Comparison of ENCODE assay signal across 15 cellular contexts in the genomic region with DNA sequence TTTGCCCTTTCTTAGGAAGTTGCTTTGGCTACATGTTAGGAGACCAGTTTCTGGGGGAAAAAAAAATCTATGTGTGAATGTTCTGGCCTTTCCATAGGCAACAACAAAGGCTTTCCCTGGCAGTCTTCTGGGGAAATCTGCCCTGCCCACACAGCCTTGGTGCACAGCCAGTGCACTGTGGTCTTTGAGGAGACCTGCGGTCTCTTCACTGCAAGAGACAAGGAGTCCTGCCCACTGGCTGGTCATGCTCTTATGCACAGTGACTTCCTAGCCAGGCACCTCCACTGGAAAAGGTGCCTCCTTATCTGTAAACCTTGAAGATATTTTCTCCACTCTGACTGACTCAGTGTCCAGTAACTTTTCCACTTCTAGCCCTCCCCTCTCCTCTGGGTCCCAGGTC.
A peak's percentile ranks its signal among the peaks of the same experiment; 100 is the strongest.
DNase-seq lines count a peak whose midpoint lies in the region; ATAC-seq and TF ChIP-seq lines count a peak whose summit lies in the region.
"Had no signal": no experiment of that assay in that cellular context is flagged by ENCODE, and none has a peak within 500 bp of the region (broad histone marks: within the 10 kb centered on the region; RNA-seq: fewer than 3 reads in every experiment).

No MANE protein-coding gene starts in this region.

- ATAC-seq in SK-N-SH treated with all-trans-retinoic acid at 6 μM for 48 hours (peak; percentile 16; the same call in 2 of the 3 replicates), HG02884 (IDR thresholded peaks at IDR 0.05; ENCODE audit: unreplicated experiment) (no peak)
- ATAC-seq: A549 had no signal

- H3K36me3 ChIP-seq in neural progenitor cell (no peaks in the 10 kb centered on the region), smooth muscle cell (ENCODE audit: low read depth) (no peaks in the 10 kb centered on the region)
- H3K36me3 ChIP-seq: BE2C, HAP-1 had no signal

- H3K9me3 ChIP-seq in neural progenitor cell (ENCODE audit: low read depth), result no peaks in the 10 kb centered on the region
- no peaks in the 10 kb centered on the region for H3K9me3 ChIP-seq in smooth muscle cell (replicated peaks; ENCODE audit: low read depth)
- H3K9me3 ChIP-seq: A549, HAP-1 had no signal

- H3K79me2 ChIP-seq in neural progenitor cell (ENCODE audit: low read depth) (no peaks in the 10 kb centered on the region), smooth muscle cell (ENCODE audit: low read depth) (no peaks in the 10 kb centered on the region)

- no peaks in the 10 kb centered on the region for H4K20me1 ChIP-seq in neural progenitor cell (ENCODE audit: low read depth)
- H4K20me1 ChIP-seq in smooth muscle cell (ENCODE audit: low read depth), result no peaks in the 10 kb centered on the region

- no peak overlapping the region for H3K4me3 ChIP-seq in neural progenitor cell
- H3K4me3 ChIP-seq in smooth muscle cell, result no peak overlapping the region
- H3K4me3 ChIP-seq: A549, HAP-1 had no signal

- H3K27ac ChIP-seq in neural progenitor cell, result no peak overlapping the region
- peak overlapping the region; percentile 43 for H3K27ac ChIP-seq in smooth muscle cell (ENCODE audit: low read depth)
- H3K27ac ChIP-seq: A549, C4-2B had no signal

- no peak overlapping the region for H3K9ac ChIP-seq in neural progenitor cell
- no peak overlapping the region for H3K9ac ChIP-seq in smooth muscle cell (ENCODE audit: low read depth)

- peaks cover 5% of the 10 kb centered on the region for H3K4me1 Mint-ChIP-seq in neural progenitor cell
- H3K4me1 Mint-ChIP-seq in nephron progenitor cell, result no peaks in the 10 kb centered on the region
- H3K4me1 Mint-ChIP-seq: CD4-positive, alpha-beta memory T cell had no signal

- H2AFZ ChIP-seq in neural progenitor cell (replicated peaks) (peak overlapping the region; percentile 48), smooth muscle cell (ENCODE audit: low read depth) (no peak overlapping the region)

- H3K4me1 ChIP-seq in neural progenitor cell (peaks cover 5% of the 10 kb centered on the region), smooth muscle cell (ENCODE audit: low read depth) (peaks cover 6% of the 10 kb centered on the region)
- H3K4me1 ChIP-seq: A549, BE2C, HAP-1 had no signal

- H3K36me3 Mint-ChIP-seq in neural progenitor cell, result peaks cover 3% of the 10 kb centered on the region
- H3K36me3 Mint-ChIP-seq in nephron progenitor cell (ENCODE audit: low read depth), result peaks cover 12% of the 10 kb centered on the region
- H3K36me3 Mint-ChIP-seq: CD4-positive, alpha-beta memory T cell had no signal

- H3F3A ChIP-seq in neural progenitor cell (ENCODE audit: low read depth) (no peaks in the 10 kb centered on the region), smooth muscle cell (ENCODE audit: low read depth) (no peaks in the 10 kb centered on the region)

- no peaks in the 10 kb centered on the region for H3K27me3 ChIP-seq in neural progenitor cell
- no peaks in the 10 kb centered on the region for H3K27me3 ChIP-seq in smooth muscle cell (ENCODE audit: low read depth)
- H3K27me3 ChIP-seq: BE2C had no signal

- H3K4me2 ChIP-seq in neural progenitor cell (no peak overlapping the region), smooth muscle cell (no peak overlapping the region)
- H3K4me2 ChIP-seq: A549 had no signal

- H3K9me3 Mint-ChIP-seq in neural progenitor cell, result peaks cover 23% of the 10 kb centered on the region
- peaks cover 20% of the 10 kb centered on the region for H3K9me3 Mint-ChIP-seq in nephron progenitor cell

- WGBS in smooth muscle cell (ENCODE audit: low lambda C conversion rate), result 94% methylated on average over 1 of the region's 1 CpG

- no peak overlapping the region for H3K4me3 Mint-ChIP-seq in neural progenitor cell
- H3K4me3 Mint-ChIP-seq in nephron progenitor cell, result no peak overlapping the region
- H3K4me3 Mint-ChIP-seq: CD4-positive, alpha-beta memory T cell had no signal

- H3K27me3 Mint-ChIP-seq in neural progenitor cell (ENCODE audit: insufficient read depth, low read depth) (peaks cover 2% of the 10 kb centered on the region), nephron progenitor cell (ENCODE audit: low read depth, poor library complexity) (peaks cover 7% of the 10 kb centered on the region)

- TF ChIP-seq CTCF in neural progenitor cell (IDR thresholded peaks at IDR 0.05), result no peak
- no peak for TF ChIP-seq CTCF in smooth muscle cell (IDR thresholded peaks at IDR 0.05; ENCODE audit: borderline replicate concordance, insufficient read depth, poor library complexity, severe bottlenecking)
- TF ChIP-seq CTCF in nephron progenitor cell (IDR thresholded peaks at IDR 0.05), result no peak

- DNase-seq in M059J (ENCODE audit: low read depth) (peak; percentile 36), neural progenitor cell (ENCODE audit: low spot score) (no peak), smooth muscle cell (lab: John Stamatoyannopoulos, UW; ENCODE audit: unreplicated experiment) (no peak), DMS 273 (lab: John Stamatoyannopoulos, UW; ENCODE audit: unreplicated experiment) (no peak), nephron progenitor cell (no peak)
- DNase-seq: BE2C; CD4-positive, alpha-beta memory T cell; DMS153; DMS79 treated with DMSO at 0.1 percent for 48 hours; EL had no signal

- H3K27ac Mint-ChIP-seq in neural progenitor cell (no peak overlapping the region), nephron progenitor cell (no peak overlapping the region)
- H3K27ac Mint-ChIP-seq: CD4-positive, alpha-beta memory T cell had no signal

TF ChIP-seq in SK-N-SH treated with all-trans-retinoic acid at 6 μM for 48 hours, 23 proteins besides CTCF, POLR2A, EP300 and RAD21 (continues in another document):
- TF ChIP-seq OSR1 (CRISPR knock-in tag; IDR thresholded peaks at IDR 0.05) (no peak), ZFP30 (CRISPR knock-in tag; IDR thresholded peaks at IDR 0.05) (no peak), ZNF70 (CRISPR knock-in tag; IDR thresholded peaks at IDR 0.05) (no peak), ZNF565 (CRISPR knock-in tag; conservative IDR thresholded peaks at IDR 0.05; ENCODE audit: low read depth) (no peak), ZNF8 (CRISPR knock-in tag; IDR thresholded peaks at IDR 0.05) (no peak), TOX (CRISPR knock-in tag; IDR thresholded peaks at IDR 0.05; ENCODE audit: borderline replicate concordance) (no peak), RARB (CRISPR knock-in tag; IDR thresholded peaks at IDR 0.05) (no peak), BACH2 (CRISPR knock-in tag; IDR thresholded peaks at IDR 0.05; ENCODE audit: borderline replicate concordance) (no peak), PATZ1 (CRISPR knock-in tag; IDR thresholded peaks at IDR 0.05; ENCODE audit: borderline replicate concordance) (no peak), GLIS3 (CRISPR knock-in tag; IDR thresholded peaks at IDR 0.05) (no peak), PPARA (CRISPR knock-in tag; IDR thresholded peaks at IDR 0.05; ENCODE audit: borderline replicate concordance) (no peak), ESRRG (CRISPR knock-in tag; IDR thresholded peaks at IDR 0.05) (no peak), ZC3H10 (CRISPR knock-in tag; IDR thresholded peaks at IDR 0.05) (no peak)
- TF ChIP-seq, protein P1, sequence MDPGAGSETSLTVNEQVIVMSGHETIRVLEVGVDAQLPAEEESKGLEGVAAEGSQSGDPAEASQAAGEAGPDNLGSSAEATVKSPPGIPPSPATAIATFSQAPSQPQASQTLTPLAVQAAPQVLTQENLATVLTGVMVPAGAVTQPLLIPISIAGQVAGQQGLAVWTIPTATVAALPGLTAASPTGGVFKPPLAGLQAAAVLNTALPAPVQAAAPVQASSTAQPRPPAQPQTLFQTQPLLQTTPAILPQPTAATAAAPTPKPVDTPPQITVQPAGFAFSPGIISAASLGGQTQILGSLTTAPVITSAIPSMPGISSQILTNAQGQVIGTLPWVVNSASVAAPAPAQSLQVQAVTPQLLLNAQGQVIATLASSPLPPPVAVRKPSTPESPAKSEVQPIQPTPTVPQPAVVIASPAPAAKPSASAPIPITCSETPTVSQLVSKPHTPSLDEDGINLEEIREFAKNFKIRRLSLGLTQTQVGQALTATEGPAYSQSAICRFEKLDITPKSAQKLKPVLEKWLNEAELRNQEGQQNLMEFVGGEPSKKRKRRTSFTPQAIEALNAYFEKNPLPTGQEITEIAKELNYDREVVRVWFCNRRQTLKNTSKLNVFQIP (CRISPR knock-in tag; IDR thresholded peaks at IDR 0.05; ENCODE audit: borderline replicate concordance, low read depth), result no peak
- TF ChIP-seq, protein P2, sequence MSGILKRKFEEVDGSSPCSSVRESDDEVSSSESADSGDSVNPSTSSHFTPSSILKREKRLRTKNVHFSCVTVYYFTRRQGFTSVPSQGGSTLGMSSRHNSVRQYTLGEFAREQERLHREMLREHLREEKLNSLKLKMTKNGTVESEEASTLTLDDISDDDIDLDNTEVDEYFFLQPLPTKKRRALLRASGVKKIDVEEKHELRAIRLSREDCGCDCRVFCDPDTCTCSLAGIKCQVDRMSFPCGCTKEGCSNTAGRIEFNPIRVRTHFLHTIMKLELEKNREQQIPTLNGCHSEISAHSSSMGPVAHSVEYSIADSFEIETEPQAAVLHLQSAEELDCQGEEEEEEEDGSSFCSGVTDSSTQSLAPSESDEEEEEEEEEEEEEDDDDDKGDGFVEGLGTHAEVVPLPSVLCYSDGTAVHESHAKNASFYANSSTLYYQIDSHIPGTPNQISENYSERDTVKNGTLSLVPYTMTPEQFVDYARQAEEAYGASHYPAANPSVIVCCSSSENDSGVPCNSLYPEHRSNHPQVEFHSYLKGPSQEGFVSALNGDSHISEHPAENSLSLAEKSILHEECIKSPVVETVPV (CRISPR knock-in tag; IDR thresholded peaks at IDR 0.05), result no peak
